11 cellular contexts compared by ENCODE assay signal in the genomic region with DNA sequence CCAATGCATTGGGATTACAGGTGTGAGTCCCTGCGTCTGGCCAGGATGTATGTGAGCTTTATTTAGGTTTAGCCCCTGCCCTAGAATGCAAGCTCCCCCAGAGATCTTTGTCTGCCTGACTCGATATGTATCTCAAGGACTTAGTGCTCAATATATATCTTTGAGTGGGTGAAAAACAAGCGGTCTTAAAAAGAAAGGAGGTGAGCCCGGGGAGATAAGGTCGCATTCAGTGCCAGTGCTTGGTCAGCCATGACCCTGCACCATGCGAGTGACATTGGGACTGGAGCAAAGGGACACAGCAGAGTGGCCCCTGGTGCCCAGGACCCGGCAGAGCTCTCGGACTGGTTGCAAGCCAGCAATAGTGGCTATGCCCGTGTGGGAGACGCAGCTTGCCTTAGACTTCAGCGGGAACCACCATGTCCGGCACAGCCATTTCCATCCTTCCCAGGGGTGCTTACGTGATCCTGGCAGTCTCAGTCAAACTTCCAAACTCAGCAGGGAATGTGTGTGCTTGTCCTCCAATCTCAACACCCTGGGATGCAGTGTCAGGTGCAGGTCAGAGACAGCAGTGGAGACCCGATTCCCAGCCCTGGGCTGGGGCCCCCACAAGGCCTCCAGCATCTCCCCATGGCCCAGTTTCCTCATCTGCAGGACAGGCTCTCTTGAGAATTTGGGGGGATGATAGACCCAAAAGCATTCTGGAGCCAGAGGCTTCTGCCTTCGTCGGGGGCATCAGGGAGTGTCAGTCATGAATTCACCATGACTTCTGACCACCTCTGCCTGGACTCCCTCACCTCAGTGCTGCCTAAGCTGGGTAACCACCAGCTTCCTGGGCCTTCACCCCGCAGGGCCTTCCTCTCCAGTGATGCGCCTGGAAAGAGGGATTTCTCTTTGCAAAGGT. TPM values are rescaled to one million over a fixed set of nuclear protein-coding genes. Genes with fewer than 3 reads are reported as not detected.
DNase-seq lines count a peak whose midpoint lies in the region; ATAC-seq and TF ChIP-seq lines count a peak whose summit lies in the region.
"Had no signal": no experiment of that assay in that cellular context is flagged by ENCODE, and none has a peak within 500 bp of the region (broad histone marks: within the 10 kb centered on the region; RNA-seq: fewer than 3 reads in every experiment).

No MANE protein-coding gene starts in this region.

- H3K36me3 ChIP-seq in BLaER1 (peaks cover 5% of the 10 kb centered on the region; the same call in 1 of the 2 replicates), GM06990 (ENCODE audit: control insufficient read depth, insufficient read depth, low read length) (no peaks in the 10 kb centered on the region; the same call in 1 of the 2 replicates)

- no peaks in the 10 kb centered on the region for H4K20me1 ChIP-seq in BLaER1

- peaks cover 0 to 12% of the 10 kb centered on the region in 2 donors for H3K36me3 Mint-ChIP-seq in activated naive CD4-positive, alpha-beta T cell treated with anti-CD3 and anti-CD28 coated beads, Interleukin-2, amount 50 U/mL, for 72 hours
- H3K36me3 Mint-ChIP-seq in naive B cell, result no peaks in the 10 kb centered on the region

- H3K27me3 Mint-ChIP-seq in naive B cell, result no peaks in the 10 kb centered on the region

- peak overlapping the region; percentile 62 for H3K4me3 ChIP-seq in BLaER1
- peak overlapping the region; percentile 68 for H3K4me3 ChIP-seq in GM06990 (replicated peaks; ENCODE audit: low read depth, low read length)

- peak overlapping the region; percentile 85 for H3K4me2 ChIP-seq in BLaER1

- H3K4me1 ChIP-seq in BLaER1, result peaks cover 85% of the 10 kb centered on the region

- H3K9me3 ChIP-seq in BLaER1, result no peaks in the 10 kb centered on the region
- H3K9me3 ChIP-seq: left lung had no signal

- peaks cover 0 to 4% of the 10 kb centered on the region in 2 donors for H3K9me3 Mint-ChIP-seq in activated naive CD4-positive, alpha-beta T cell treated with anti-CD3 and anti-CD28 coated beads, Interleukin-2, amount 50 U/mL, for 72 hours
- peaks cover 0 to 2% (median 0%) of the 10 kb centered on the region in 7 donors for H3K9me3 Mint-ChIP-seq in naive B cell

- no peak for TF ChIP-seq CTCF in GM06990 (IDR thresholded peaks at IDR 0.05; ENCODE audit: insufficient read depth, low read length, poor library complexity, severe bottlenecking)

- H3K27ac ChIP-seq in BLaER1, result peak overlapping the region; percentile 94

- peaks cover 56 to 74% (median 65%) of the 10 kb centered on the region in 3 donors for H3K4me1 Mint-ChIP-seq in naive B cell

- peak overlapping the region; percentile 94 to 99 for H3K27ac Mint-ChIP-seq in activated naive CD4-positive, alpha-beta T cell treated with anti-CD3 and anti-CD28 coated beads, Interleukin-2, amount 50 U/mL, for 72 hours
- peak overlapping the region; percentile 93 to 100 (median 98) for H3K27ac Mint-ChIP-seq in naive B cell

- peak overlapping the region; percentile 74 to 99 (median 94) for H3K4me3 Mint-ChIP-seq in naive B cell

- H3K27me3 ChIP-seq in BLaER1, result no peaks in the 10 kb centered on the region
- H3K27me3 ChIP-seq in GM06990 (replicated peaks; ENCODE audit: control insufficient read depth, insufficient read depth, low read length), result no peaks in the 10 kb centered on the region
- H3K27me3 ChIP-seq: left lung had no signal

- DNase-seq in GM06990 (ENCODE audit: extremely low read depth, insufficient read length), result no peak
- DNase-seq in activated naive CD4-positive, alpha-beta T cell treated with anti-CD3 and anti-CD28 coated beads, Interleukin-2, amount 50 U/mL, for 72 hours (ENCODE audit: low spot score in 2 of 2), result no peak
- no peak for DNase-seq in naive B cell
- DNase-seq in NCI-H2171 (lab: John Stamatoyannopoulos, UW), result no peak
- no peak for DNase-seq in NCI-H1436 (lab: John Stamatoyannopoulos, UW)
- no peak for DNase-seq in pons (ENCODE audit: low spot score)
- DNase-seq: GDM1, left lung had no signal

- peak overlapping the region; percentile 81 for H3K9ac ChIP-seq in BLaER1

- ATAC-seq in activated naive CD4-positive, alpha-beta T cell treated with anti-CD3 and anti-CD28 coated beads, Interleukin-2, amount 50 U/mL, for 72 hours, result no peak
- ATAC-seq in naive B cell (ENCODE audit: low read depth in 2 of 2) (no peak), HG02763 (IDR thresholded peaks at IDR 0.05; ENCODE audit: unreplicated experiment) (no peak)

RNA-seq across cellular contexts. Expression of a gene that starts 1.8 kb away (rescaled TPM):
- 10 to 100 TPM in 1 of 2 donors, 1 to 10 TPM in 1; 3.6 to 79.4 TPM for total RNA-seq in activated naive CD4-positive, alpha-beta T cell treated with anti-CD3 and anti-CD28 coated beads, Interleukin-2, amount 50 U/mL, for 72 hours
- 10 to 100 TPM; 18.4 to 48.2 (median 40.3) TPM for polyA plus RNA-seq in naive B cell (ENCODE audit: low read depth in 6 of 6)

RNA-seq across cellular contexts. Expression of a gene that starts 47.0 kb away (rescaled TPM):
- total RNA-seq in activated naive CD4-positive, alpha-beta T cell treated with anti-CD3 and anti-CD28 coated beads, Interleukin-2, amount 50 U/mL, for 72 hours, result not detected
- polyA plus RNA-seq in naive B cell (ENCODE audit: low read depth in 6 of 6), result not detected
- total RNA-seq: T-helper 1 cell treated with Interleukin-12 subunit alpha and Interleukin-12 subunit beta and Interleukin-4 antibody, amounts not matched to agents 30 ng/mL and 1 ng/mL, for 36 hours had no signal
